ENCODE assay signal across 22 cellular contexts in genomic region chr10:133039823-133040704, GRCh38. TPM values are rescaled to one million over a fixed set of nuclear protein-coding genes. Genes with fewer than 3 reads are reported as not detected.
DNase-seq lines count a peak whose midpoint lies in the region; ATAC-seq and TF ChIP-seq lines count a peak whose summit lies in the region.
"Had no signal": no experiment of that assay in that cellular context is flagged by ENCODE, and none has a peak within 500 bp of the region (broad histone marks: within the 10 kb centered on the region; RNA-seq: fewer than 3 reads in every experiment).

No MANE protein-coding gene starts in this region.

- POLR2A ChIA-PET in Panc1 (lab: Charles Lee), result no interaction called here

- in situ Hi-C loops in Panc1 (cut with HindIII; ENCODE audit: low pct_unique_long_range_greater_than_20kb, low sequenced_read_pairs), result no loop called here
- in situ Hi-C loops in KBM-7 (cut with MboI; ENCODE audit: low pct_unique_long_range_greater_than_20kb, low sequenced_read_pairs), result no loop called here

- H3K9me3 ChIP-seq in Panc1 (ENCODE audit: control insufficient read depth, insufficient read depth, low read depth, low read length), result no peaks in the 10 kb centered on the region
- H3K9me3 ChIP-seq: BE2C had no signal

- H3K27ac ChIP-seq in Panc1 (ENCODE audit: low read length), result no peak overlapping the region
- H3K27ac ChIP-seq: RWPE1, SK-N-MC had no signal

- no TSS peak for BruUV-seq in Panc1 (replicated peaks; lab: Mats Ljungman, UMichigan)

- peak; percentile 30 for DNase-seq in DMS53 (lab: John Stamatoyannopoulos, UW)
- no peak for DNase-seq in DMS53 treated with DMSO at 0.1 percent for 48 hours (lab: John Stamatoyannopoulos, UW; ENCODE audit: unreplicated experiment)
- peak; percentile 18 for DNase-seq in HT-29 (ENCODE audit: low spot score)
- DNase-seq in Panc1 (ENCODE audit: low read depth, low spot score), result no peak
- DNase-seq in kidney tubule cell (ENCODE audit: low spot score), result peak; percentile 31
- no peak for DNase-seq in NCI-H2029 treated with DMSO at 0.1 percent for 48 hours (lab: John Stamatoyannopoulos, UW)
- DNase-seq in KBM-7, result no peak
- DNase-seq: BE2C; CD4-positive, alpha-beta T cell; DND-41; MV-4-11; NCI-H1417 treated with DMSO at 0.1 percent for 48 hours; NCI-H2081; NCI-H2227 treated with DMSO at 0.1 percent for 48 hours; NCI-H524; NK-92 treated with Interleukin-12 subunit alpha and Interleukin-12 subunit beta, amount 100 ng/mL, for 24 hours had no signal

- H3K4me1 ChIP-seq in Panc1 (ENCODE audit: control insufficient read depth, insufficient read depth, low read length), result no peaks in the 10 kb centered on the region
- H3K4me1 ChIP-seq: BE2C had no signal

- CTCF ChIA-PET in Panc1 (lab: Charles Lee), result no interaction called here

- TF ChIP-seq CTCF in Panc1 (IDR thresholded peaks at IDR 0.05), result no peak

- intact Hi-C loops in Panc1 (cut with micrococcal nuclease; ENCODE audit: unreplicated experiment), result no loop called here

- H3K4me3 ChIP-seq in Panc1 (ENCODE audit: low read depth in 2 of 2, low read length in 2 of 2), result no peak overlapping the region
- H3K4me3 ChIP-seq: SK-N-MC had no signal

- peaks cover 16% of the 10 kb centered on the region for H3K27me3 ChIP-seq in Panc1 (ENCODE audit: control insufficient read depth, insufficient read depth, low read length)

- no peaks in the 10 kb centered on the region for H3K36me3 ChIP-seq in Panc1 (ENCODE audit: control insufficient read depth, insufficient read depth, low read length)
- H3K36me3 ChIP-seq: BE2C had no signal

- ATAC-seq in Panc1, result 0 out of 2 replicates have a peak, but pooled peaks have one; percentile 7
- ATAC-seq in HG03196 (IDR thresholded peaks at IDR 0.05; ENCODE audit: unreplicated experiment), result no peak

RNA-seq across cellular contexts. Expression of gene ADGRA1, which starts 47.7 kb away (rescaled TPM):
- not detected in 2 replicates for total RNA-seq in HT-29 (2014; rRNA removed; shearing (Covaris generic))
- 0.05 TPM for total RNA-seq in Panc1 (2021; ENCODE audit: unreplicated experiment)
- polyA plus RNA-seq in Panc1 (2012; ENCODE audit: insufficient read length), result not detected
- total RNA-seq: CD4-positive, alpha-beta T cell; HT1080; OCI-LY7 had no signal
- polyA plus RNA-seq: IgD-negative memory B cell had no signal

Comparison
In these comparisons a context has a peak if more than half of its experiments do, and no peak if none do; other contexts are left out.
1. DNase-seq: peak in DMS53 (single experiment), HT-29 (single experiment) and kidney tubule cell (single experiment); none in DMS53 treated with DMSO at 0.1 percent for 48 hours (single experiment), Panc1 (single experiment), NCI-H2029 treated with DMSO at 0.1 percent for 48 hours (single experiment) and KBM-7 (single experiment).